ENCODE assay signal across 8 cellular contexts in genomic region chr7:10939911-10940747, GRCh38. TPM values are rescaled to one million over a fixed set of nuclear protein-coding genes. Genes with fewer than 3 reads are reported as not detected.
DNase-seq lines count a peak whose midpoint lies in the region; ATAC-seq and TF ChIP-seq lines count a peak whose summit lies in the region.

No MANE protein-coding gene starts in this region.

- H3K4me1 ChIP-seq in CD8-positive, alpha-beta memory T cell (ENCODE audit: insufficient read depth, low read length): peaks cover 21% of the 10 kb centered on the region

- POLR2A ChIA-PET in CD8-positive, alpha-beta memory T cell (lab: Charles Lee): interaction anchor here (0.5 to 3.9 kb wide), 10 partner anchors 10 to 108 kb away, joined by 3 to 45 read pairs (median 3); partner anchors contain the start of gene PHF14
- POLR2A ChIA-PET in activated CD8-positive, alpha-beta T cell treated with anti-CD3 and anti-CD28 coated beads for 36 hours (lab: Charles Lee): interaction anchor here (0.7 to 2.5 kb wide), 7 partner anchors 10 to 39 kb away, joined by 3 to 17 read pairs (median 6); partner anchors contain the start of gene PHF14

- peak overlapping the region; percentile 90 for H3K4me3 ChIP-seq in CD8-positive, alpha-beta memory T cell (ENCODE audit: low read length)

- no peak overlapping the region for H3K27ac Mint-ChIP-seq in CD8-positive, alpha-beta memory T cell
- no peak overlapping the region for H3K27ac Mint-ChIP-seq in activated CD8-positive, alpha-beta T cell treated with anti-CD3 and anti-CD28 coated beads for 36 hours

- H3K36me3 Mint-ChIP-seq in CD8-positive, alpha-beta memory T cell: peaks cover 0 to 30% (median 3%) of the 10 kb centered on the region in 3 donors
- H3K36me3 Mint-ChIP-seq in activated CD8-positive, alpha-beta T cell treated with anti-CD3 and anti-CD28 coated beads for 36 hours (ENCODE audit: low read depth): peaks cover 33% of the 10 kb centered on the region

- H3K27ac ChIP-seq in CD8-positive, alpha-beta memory T cell (ENCODE audit: low read depth, low read length): peak overlapping the region; percentile 90

- CTCF ChIA-PET in CD8-positive, alpha-beta memory T cell (lab: Charles Lee): interaction anchor here (0.6 to 1.5 kb wide), 8 partner anchors 10 to 1746 kb away, joined by 3 to 5 read pairs (median 4); partner anchors contain the start of gene PHF14
- CTCF ChIA-PET in activated CD8-positive, alpha-beta T cell treated with anti-CD3 and anti-CD28 coated beads for 36 hours (lab: Charles Lee): interaction anchor here (0.9 to 2.6 kb wide), 4 partner anchors 11 to 271 kb away, joined by 3 to 9 read pairs (median 4); partner anchors contain the start of gene PHF14

- H3K9me3 Mint-ChIP-seq in CD8-positive, alpha-beta memory T cell: no peaks in the 10 kb centered on the region
- no peaks in the 10 kb centered on the region for H3K9me3 Mint-ChIP-seq in activated CD8-positive, alpha-beta T cell treated with anti-CD3 and anti-CD28 coated beads for 36 hours

- H3K27me3 Mint-ChIP-seq in CD8-positive, alpha-beta memory T cell: peaks cover 0 to 2% of the 10 kb centered on the region in 2 donors
- no peaks in the 10 kb centered on the region for H3K27me3 Mint-ChIP-seq in activated CD8-positive, alpha-beta T cell treated with anti-CD3 and anti-CD28 coated beads for 36 hours

- no peaks in the 10 kb centered on the region for H3K27me3 ChIP-seq in CD8-positive, alpha-beta memory T cell (ENCODE audit: insufficient read depth, low read length, poor library complexity, severe bottlenecking)

- intact Hi-C loops in activated CD8-positive, alpha-beta T cell treated with anti-CD3 and anti-CD28 coated beads for 36 hours (cut with micrococcal nuclease): loop anchor here (1.0 kb wide), 1 partner anchor 33 kb away; the partner anchor contains the start of gene PHF14

- peak; percentile 90 for ATAC-seq in GM19463 (IDR thresholded peaks at IDR 0.05; ENCODE audit: unreplicated experiment)
- peak; percentile 92 for ATAC-seq in activated CD8-positive, alpha-beta T cell treated with anti-CD3 and anti-CD28 coated beads for 36 hours

- TF ChIP-seq CTCF in activated CD8-positive, alpha-beta T cell treated with anti-CD3 and anti-CD28 coated beads for 36 hours (IDR thresholded peaks at IDR 0.05): no peak

- H3K4me3 Mint-ChIP-seq in CD8-positive, alpha-beta memory T cell: no peak overlapping the region
- H3K4me3 Mint-ChIP-seq in activated CD8-positive, alpha-beta T cell treated with anti-CD3 and anti-CD28 coated beads for 36 hours: no peak overlapping the region

- H3K4me1 Mint-ChIP-seq in CD8-positive, alpha-beta memory T cell: peaks cover 15 to 43% (median 31%) of the 10 kb centered on the region in 3 donors
- H3K4me1 Mint-ChIP-seq in activated CD8-positive, alpha-beta T cell treated with anti-CD3 and anti-CD28 coated beads for 36 hours (ENCODE audit: low read depth): peaks cover 32% of the 10 kb centered on the region

- peaks cover 6% of the 10 kb centered on the region for H3K36me3 ChIP-seq in CD8-positive, alpha-beta memory T cell (ENCODE audit: insufficient read depth, low read length)

- no peaks in the 10 kb centered on the region for H3K9me3 ChIP-seq in CD8-positive, alpha-beta memory T cell (ENCODE audit: low read length)

- DNase-seq in CD8-positive, alpha-beta memory T cell: peak; percentile 77 to 93 (median 92)
- peak; percentile 87 for DNase-seq in HK-2 (ENCODE audit: unreplicated experiment)
- peak; percentile 96 for DNase-seq in NCI-H82 treated with DMSO at 0.1 percent for 48 hours (lab: John Stamatoyannopoulos, UW; ENCODE audit: unreplicated experiment)
- DNase-seq in activated CD8-positive, alpha-beta T cell treated with anti-CD3 and anti-CD28 coated beads for 36 hours: peak; percentile 90
- peak; percentile 78 for DNase-seq in effector CD8-positive, alpha-beta T cell (lab: John Stamatoyannopoulos, UW)
- DNase-seq in lung microvascular endothelial cell (ENCODE audit: low read depth in 2 of 2): peak; percentile 95 to 96
- DNase-seq in stimulated activated CD4-positive, alpha-beta T cell treated with anti-CD3 and anti-CD28 coated beads, TNF-alpha, amount 100 ng/mL, for 4 hours (ENCODE audit: low read depth in 3 of 3): peak; percentile 73 to 80 (median 74)

RNA-seq across cellular contexts. Expression of gene PHF14, which starts 33.5 kb away (rescaled TPM):
- 10 to 100 TPM; 35.8 to 38.7 TPM for total RNA-seq in CD8-positive, alpha-beta memory T cell
- polyA plus RNA-seq in CD8-positive, alpha-beta memory T cell: 12.7 TPM
- 10 to 100 TPM; 36.7 to 38.7 TPM for total RNA-seq in activated CD8-positive, alpha-beta T cell treated with anti-CD3 and anti-CD28 coated beads for 36 hours
- 19.8 and 25.6 TPM in 2 replicates for total RNA-seq in lung microvascular endothelial cell

Comparison
In these comparisons a context has a peak if more than half of its experiments do, and no peak if none do; other contexts are left out.
1. Peak in every context shown above with its lines: DNase-seq, ATAC-seq, H3K4me3 ChIP-seq and H3K27ac ChIP-seq.